In genomic region chr2:161995553-161996016, GRCh38 we compare ENCODE assay signal across 1 cellular context.
TF ChIP-seq lines count a peak whose summit lies in the region.

No MANE protein-coding gene starts in this region.

TF ChIP-seq in HepG2, 621 proteins besides CTCF, POLR2A, EP300 and RAD21 (continued from another document and continues in another):
- TF ChIP-seq, protein P1, sequence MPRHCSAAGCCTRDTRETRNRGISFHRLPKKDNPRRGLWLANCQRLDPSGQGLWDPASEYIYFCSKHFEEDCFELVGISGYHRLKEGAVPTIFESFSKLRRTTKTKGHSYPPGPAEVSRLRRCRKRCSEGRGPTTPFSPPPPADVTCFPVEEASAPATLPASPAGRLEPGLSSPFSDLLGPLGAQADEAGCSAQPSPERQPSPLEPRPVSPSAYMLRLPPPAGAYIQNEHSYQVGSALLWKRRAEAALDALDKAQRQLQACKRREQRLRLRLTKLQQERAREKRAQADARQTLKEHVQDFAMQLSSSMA (CRISPR knock-in tag; IDR thresholded peaks at IDR 0.05): no peak
- TF ChIP-seq SIN3A (IDR thresholded peaks at IDR 0.05; ENCODE audit: borderline replicate concordance, low read depth, low read length) (no peak), SYNCRIP (IDR thresholded peaks at IDR 0.05; ENCODE audit: insufficient read depth, low read depth, low read length) (no peak), KDM6A (CRISPR knock-in tag; IDR thresholded peaks at IDR 0.05; ENCODE audit: low read depth) (0 out of 2 replicates have a peak, but pooled peaks have one; percentile 49), ZEB1 (IDR thresholded peaks at IDR 0.05; ENCODE audit: insufficient replicate concordance, low read depth) (no peak), PLRG1 (conservative IDR thresholded peaks at IDR 0.05) (no peak), TIGD3 (CRISPR knock-in tag; IDR thresholded peaks at IDR 0.05; ENCODE audit: borderline replicate concordance) (no peak), NR2C2 (CRISPR knock-in tag; IDR thresholded peaks at IDR 0.05; ENCODE audit: borderline replicate concordance) (no peak), NFYB (CRISPR knock-in tag; IDR thresholded peaks at IDR 0.05) (no peak), ARID2 (CRISPR knock-in tag; IDR thresholded peaks at IDR 0.05; ENCODE audit: borderline replicate concordance) (no peak), ZNF652 (CRISPR knock-in tag; IDR thresholded peaks at IDR 0.05; ENCODE audit: borderline replicate concordance, low read depth) (no peak), ZNF33A (CRISPR knock-in tag; IDR thresholded peaks at IDR 0.05; ENCODE audit: borderline replicate concordance) (no peak), ZSCAN9 (CRISPR knock-in tag; IDR thresholded peaks at IDR 0.05; ENCODE audit: borderline replicate concordance) (no peak), FOXA1 (IDR thresholded peaks at IDR 0.05) (no peak), FOXA1 (CRISPR knock-in tag; IDR thresholded peaks at IDR 0.05) (peak; percentile 44; the same call in 1 of the 2 replicates), XRCC5 (optimal IDR thresholded peaks at IDR 0.05; ENCODE audit: low read length) (peak; percentile 33), ZNF776 (CRISPR knock-in tag; IDR thresholded peaks at IDR 0.05) (no peak), KAT2B (IDR thresholded peaks at IDR 0.05; ENCODE audit: borderline replicate concordance, low read depth, low read length) (no peak), EHMT2 (IDR thresholded peaks at IDR 0.05; ENCODE audit: borderline replicate concordance, low read depth, low read length) (no peak), TCF12 (IDR thresholded peaks at IDR 0.05) (no peak), TCF12 (CRISPR knock-in tag; IDR thresholded peaks at IDR 0.05) (no peak), CEBPB (IDR thresholded peaks at IDR 0.05; ENCODE audit: borderline replicate concordance, low read depth, low read length) (peak; percentile 71), NONO (IDR thresholded peaks at IDR 0.05) (no peak), NONO (CRISPR knock-in tag; conservative IDR thresholded peaks at IDR 0.05) (no peak), LBX2 (CRISPR knock-in tag; IDR thresholded peaks at IDR 0.05; ENCODE audit: borderline replicate concordance) (no peak), NFYC (CRISPR knock-in tag; IDR thresholded peaks at IDR 0.05) (no peak), SUZ12 (IDR thresholded peaks at IDR 0.05; ENCODE audit: low read depth, low read length) (no peak), NCOA2 (CRISPR knock-in tag; IDR thresholded peaks at IDR 0.05) (0 out of 2 replicates have a peak, but pooled peaks have one; percentile 18), REST (IDR thresholded peaks at IDR 0.05; ENCODE audit: borderline replicate concordance in 1 of 2, low read depth in 1 of 2, low read length in 2 of 2) (no peak), CSRNP1 (CRISPR knock-in tag; IDR thresholded peaks at IDR 0.05) (no peak), ZNF20 (CRISPR knock-in tag; IDR thresholded peaks at IDR 0.05) (no peak), ZNF326 (CRISPR knock-in tag; IDR thresholded peaks at IDR 0.05; ENCODE audit: borderline replicate concordance) (no peak), ZBTB26 (CRISPR knock-in tag; IDR thresholded peaks at IDR 0.05; ENCODE audit: borderline replicate concordance) (no peak), ZMAT3 (CRISPR knock-in tag; conservative IDR thresholded peaks at IDR 0.05) (no peak), FLYWCH1 (CRISPR knock-in tag; IDR thresholded peaks at IDR 0.05) (no peak), ZNF605 (CRISPR knock-in tag; IDR thresholded peaks at IDR 0.05) (no peak), GZF1 (CRISPR knock-in tag; IDR thresholded peaks at IDR 0.05) (no peak), NFKBIZ (CRISPR knock-in tag; IDR thresholded peaks at IDR 0.05) (no peak)
- TF ChIP-seq, protein P2, sequence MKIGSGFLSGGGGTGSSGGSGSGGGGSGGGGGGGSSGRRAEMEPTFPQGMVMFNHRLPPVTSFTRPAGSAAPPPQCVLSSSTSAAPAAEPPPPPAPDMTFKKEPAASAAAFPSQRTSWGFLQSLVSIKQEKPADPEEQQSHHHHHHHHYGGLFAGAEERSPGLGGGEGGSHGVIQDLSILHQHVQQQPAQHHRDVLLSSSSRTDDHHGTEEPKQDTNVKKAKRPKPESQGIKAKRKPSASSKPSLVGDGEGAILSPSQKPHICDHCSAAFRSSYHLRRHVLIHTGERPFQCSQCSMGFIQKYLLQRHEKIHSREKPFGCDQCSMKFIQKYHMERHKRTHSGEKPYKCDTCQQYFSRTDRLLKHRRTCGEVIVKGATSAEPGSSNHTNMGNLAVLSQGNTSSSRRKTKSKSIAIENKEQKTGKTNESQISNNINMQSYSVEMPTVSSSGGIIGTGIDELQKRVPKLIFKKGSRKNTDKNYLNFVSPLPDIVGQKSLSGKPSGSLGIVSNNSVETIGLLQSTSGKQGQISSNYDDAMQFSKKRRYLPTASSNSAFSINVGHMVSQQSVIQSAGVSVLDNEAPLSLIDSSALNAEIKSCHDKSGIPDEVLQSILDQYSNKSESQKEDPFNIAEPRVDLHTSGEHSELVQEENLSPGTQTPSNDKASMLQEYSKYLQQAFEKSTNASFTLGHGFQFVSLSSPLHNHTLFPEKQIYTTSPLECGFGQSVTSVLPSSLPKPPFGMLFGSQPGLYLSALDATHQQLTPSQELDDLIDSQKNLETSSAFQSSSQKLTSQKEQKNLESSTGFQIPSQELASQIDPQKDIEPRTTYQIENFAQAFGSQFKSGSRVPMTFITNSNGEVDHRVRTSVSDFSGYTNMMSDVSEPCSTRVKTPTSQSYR (CRISPR knock-in tag; IDR thresholded peaks at IDR 0.05; ENCODE audit: borderline replicate concordance): no peak
- TF ChIP-seq, protein P3, sequence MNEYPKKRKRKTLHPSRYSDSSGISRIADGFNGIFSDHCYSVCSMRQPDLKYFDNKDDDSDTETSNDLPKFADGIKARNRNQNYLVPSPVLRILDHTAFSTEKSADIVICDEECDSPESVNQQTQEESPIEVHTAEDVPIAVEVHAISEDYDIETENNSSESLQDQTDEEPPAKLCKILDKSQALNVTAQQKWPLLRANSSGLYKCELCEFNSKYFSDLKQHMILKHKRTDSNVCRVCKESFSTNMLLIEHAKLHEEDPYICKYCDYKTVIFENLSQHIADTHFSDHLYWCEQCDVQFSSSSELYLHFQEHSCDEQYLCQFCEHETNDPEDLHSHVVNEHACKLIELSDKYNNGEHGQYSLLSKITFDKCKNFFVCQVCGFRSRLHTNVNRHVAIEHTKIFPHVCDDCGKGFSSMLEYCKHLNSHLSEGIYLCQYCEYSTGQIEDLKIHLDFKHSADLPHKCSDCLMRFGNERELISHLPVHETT (CRISPR knock-in tag; conservative IDR thresholded peaks at IDR 0.05): no peak
- TF ChIP-seq, protein P4, sequence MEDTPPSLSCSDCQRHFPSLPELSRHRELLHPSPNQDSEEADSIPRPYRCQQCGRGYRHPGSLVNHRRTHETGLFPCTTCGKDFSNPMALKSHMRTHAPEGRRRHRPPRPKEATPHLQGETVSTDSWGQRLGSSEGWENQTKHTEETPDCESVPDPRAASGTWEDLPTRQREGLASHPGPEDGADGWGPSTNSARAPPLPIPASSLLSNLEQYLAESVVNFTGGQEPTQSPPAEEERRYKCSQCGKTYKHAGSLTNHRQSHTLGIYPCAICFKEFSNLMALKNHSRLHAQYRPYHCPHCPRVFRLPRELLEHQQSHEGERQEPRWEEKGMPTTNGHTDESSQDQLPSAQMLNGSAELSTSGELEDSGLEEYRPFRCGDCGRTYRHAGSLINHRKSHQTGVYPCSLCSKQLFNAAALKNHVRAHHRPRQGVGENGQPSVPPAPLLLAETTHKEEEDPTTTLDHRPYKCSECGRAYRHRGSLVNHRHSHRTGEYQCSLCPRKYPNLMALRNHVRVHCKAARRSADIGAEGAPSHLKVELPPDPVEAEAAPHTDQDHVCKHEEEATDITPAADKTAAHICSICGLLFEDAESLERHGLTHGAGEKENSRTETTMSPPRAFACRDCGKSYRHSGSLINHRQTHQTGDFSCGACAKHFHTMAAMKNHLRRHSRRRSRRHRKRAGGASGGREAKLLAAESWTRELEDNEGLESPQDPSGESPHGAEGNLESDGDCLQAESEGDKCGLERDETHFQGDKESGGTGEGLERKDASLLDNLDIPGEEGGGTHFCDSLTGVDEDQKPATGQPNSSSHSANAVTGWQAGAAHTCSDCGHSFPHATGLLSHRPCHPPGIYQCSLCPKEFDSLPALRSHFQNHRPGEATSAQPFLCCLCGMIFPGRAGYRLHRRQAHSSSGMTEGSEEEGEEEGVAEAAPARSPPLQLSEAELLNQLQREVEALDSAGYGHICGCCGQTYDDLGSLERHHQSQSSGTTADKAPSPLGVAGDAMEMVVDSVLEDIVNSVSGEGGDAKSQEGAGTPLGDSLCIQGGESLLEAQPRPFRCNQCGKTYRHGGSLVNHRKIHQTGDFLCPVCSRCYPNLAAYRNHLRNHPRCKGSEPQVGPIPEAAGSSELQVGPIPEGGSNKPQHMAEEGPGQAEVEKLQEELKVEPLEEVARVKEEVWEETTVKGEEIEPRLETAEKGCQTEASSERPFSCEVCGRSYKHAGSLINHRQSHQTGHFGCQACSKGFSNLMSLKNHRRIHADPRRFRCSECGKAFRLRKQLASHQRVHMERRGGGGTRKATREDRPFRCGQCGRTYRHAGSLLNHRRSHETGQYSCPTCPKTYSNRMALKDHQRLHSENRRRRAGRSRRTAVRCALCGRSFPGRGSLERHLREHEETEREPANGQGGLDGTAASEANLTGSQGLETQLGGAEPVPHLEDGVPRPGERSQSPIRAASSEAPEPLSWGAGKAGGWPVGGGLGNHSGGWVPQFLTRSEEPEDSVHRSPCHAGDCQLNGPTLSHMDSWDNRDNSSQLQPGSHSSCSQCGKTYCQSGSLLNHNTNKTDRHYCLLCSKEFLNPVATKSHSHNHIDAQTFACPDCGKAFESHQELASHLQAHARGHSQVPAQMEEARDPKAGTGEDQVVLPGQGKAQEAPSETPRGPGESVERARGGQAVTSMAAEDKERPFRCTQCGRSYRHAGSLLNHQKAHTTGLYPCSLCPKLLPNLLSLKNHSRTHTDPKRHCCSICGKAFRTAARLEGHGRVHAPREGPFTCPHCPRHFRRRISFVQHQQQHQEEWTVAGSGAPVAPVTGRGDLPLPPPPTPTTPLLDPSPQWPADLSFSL (CRISPR knock-in tag; IDR thresholded peaks at IDR 0.05): no peak
- TF ChIP-seq, protein P5, sequence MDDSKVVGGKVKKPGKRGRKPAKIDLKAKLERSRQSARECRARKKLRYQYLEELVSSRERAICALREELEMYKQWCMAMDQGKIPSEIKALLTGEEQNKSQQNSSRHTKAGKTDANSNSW (CRISPR knock-in tag; IDR thresholded peaks at IDR 0.05; ENCODE audit: borderline replicate concordance): no peak
